Comparison of ENCODE assay signal across 21 cellular contexts in the genomic region with DNA sequence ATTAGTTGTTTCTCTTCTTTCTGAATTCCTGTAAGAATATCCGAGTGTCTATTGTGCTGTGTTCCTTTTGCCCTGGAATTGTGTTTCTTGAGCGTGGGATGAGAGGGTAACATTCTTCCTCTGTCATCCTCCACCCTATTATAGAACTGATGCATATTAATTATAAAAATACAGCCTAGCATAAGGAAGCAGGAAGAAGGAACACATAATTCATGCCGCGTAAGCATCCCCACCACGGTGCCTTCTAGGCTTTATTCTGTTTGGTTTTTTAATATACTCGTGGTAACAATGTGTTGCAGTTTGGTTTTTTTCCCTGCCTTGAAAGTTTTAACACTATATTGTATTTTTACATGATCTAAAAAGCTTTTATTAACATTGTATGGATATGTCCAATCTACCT.
DNase-seq lines count a peak whose midpoint lies in the region; ATAC-seq, FAIRE-seq and TF ChIP-seq lines count a peak whose summit lies in the region.
"Had no signal": no experiment of that assay in that cellular context is flagged by ENCODE, and none has a peak within 500 bp of the region (broad histone marks: within the 10 kb centered on the region; RNA-seq: fewer than 3 reads in every experiment).

No MANE protein-coding gene starts in this region.

- TF ChIP-seq EP300 in GM12878 (IDR thresholded peaks at IDR 0.05; ENCODE audit: borderline replicate concordance in 1 of 2, control insufficient read depth in 1 of 2, low read depth in 2 of 2, low read length in 2 of 2): no peak

- H3K4me1 Mint-ChIP-seq in activated CD4-positive, alpha-beta T cell treated with anti-CD3 and anti-CD28 coated beads for 36 hours: peaks cover 25% of the 10 kb centered on the region
- H3K4me1 Mint-ChIP-seq in nephron: peaks cover 75% of the 10 kb centered on the region

- no peaks in the 10 kb centered on the region for H3K27me3 ChIP-seq in GM12878 (replicated peaks in 1 of 2; ENCODE audit: control insufficient read depth in 2 of 2, insufficient read depth in 2 of 2, low read length in 1 of 2)

- 0 out of 2 replicates have a peak overlapping the region, but pooled peaks have one; percentile 22 for H3K4me2 ChIP-seq in GM12878 (ENCODE audit: control insufficient read depth, insufficient read depth)

- no peak overlapping the region for H3K4me3 Mint-ChIP-seq in activated CD4-positive, alpha-beta T cell treated with anti-CD3 and anti-CD28 coated beads for 36 hours
- H3K4me3 Mint-ChIP-seq in nephron: no peak overlapping the region

- H3K79me2 ChIP-seq in GM12878 (ENCODE audit: control insufficient read depth, insufficient read depth, low read length): peaks cover 3% of the 10 kb centered on the region

- H3K36me3 ChIP-seq in KOPT-K1 (ENCODE audit: insufficient read depth, low read length) (peaks cover 36% of the 10 kb centered on the region), GM12878 (ENCODE audit: control insufficient read depth in 2 of 2, insufficient read depth in 2 of 2, low read length in 1 of 2) (peaks cover 0 to 2% of the 10 kb centered on the region in 2 experiments; a peak in 2 of 4 replicates)

- SMC1A ChIA-PET in GM12878 (lab: Charles Lee; ENCODE audit: uncharacterized antibody, unreplicated experiment): interaction anchor here (0.9 to 2.7 kb wide), 8 partner anchors 10 to 34 kb away, joined by 3 to 22 read pairs (median 6); no protein-coding TSS in a partner anchor

- CTCF ChIA-PET in activated CD4-positive, alpha-beta T cell treated with anti-CD3 and anti-CD28 coated beads for 36 hours (lab: Charles Lee): interaction anchor here (0.7 to 1.6 kb wide), 2 partner anchors 10 to 142 kb away, joined by 3 read pairs; no protein-coding TSS in a partner anchor
- CTCF ChIA-PET in GM12878 (lab: Yijun Ruan, JAX): interaction anchor here (0.7 to 2.4 kb wide), 7 partner anchors 10 to 35 kb away, joined by 3 to 25 read pairs (median 5); no protein-coding TSS in a partner anchor

- no TSS peak for BruUV-seq in GM12878 (replicated peaks; lab: Mats Ljungman, UMichigan)

- no peak for DNase-seq in activated CD4-positive, alpha-beta T cell treated with anti-CD3 and anti-CD28 coated beads for 36 hours
- no peak for DNase-seq in activated CD4-positive, alpha-beta T cell treated with anti-CD3 and anti-CD28 coated beads for 4 hours
- DNase-seq in GM12878 (ENCODE audit: low read depth, low spot score) (no peak), NCI-H187 treated with DMSO at 0.1 percent for 48 hours (lab: John Stamatoyannopoulos, UW) (no peak), posterior vena cava (ENCODE audit: low spot score) (no peak), retina (no peak)
- DNase-seq: C1 segment of cervical spinal cord, COR-L47, EL, NCI-H1436, NCI-H2029 treated with DMSO at 0.1 percent for 48 hours, NCI-H2171 treated with DMSO at 0.1 percent for 48 hours, NCI-H446 treated with DMSO at 0.1 percent for 48 hours, NCI-H774 had no signal

- no peak for ATAC-seq in activated CD4-positive, alpha-beta T cell treated with anti-CD3 and anti-CD28 coated beads for 36 hours
- peak; percentile 40 for ATAC-seq in GM12878
- ATAC-seq: HCT116, K562, Panc1, Right ventricle myocardium inferior had no signal

- H3K9me3 Mint-ChIP-seq in activated CD4-positive, alpha-beta T cell treated with anti-CD3 and anti-CD28 coated beads for 36 hours (ENCODE audit: low read depth): no peaks in the 10 kb centered on the region
- no peaks in the 10 kb centered on the region for H3K9me3 Mint-ChIP-seq in nephron

- TF ChIP-seq CTCF in GM12878 (IDR thresholded peaks at IDR 0.05 in 2 of 3, conservative IDR thresholded peaks at IDR 0.05 in 1 of 3; ENCODE audit: control insufficient read depth in 2 of 3, extremely low read depth in 1 of 3, insufficient read depth in 1 of 3, low read depth in 3 of 3, low read length in 3 of 3) (no peak), nephron (IDR thresholded peaks at IDR 0.05; ENCODE audit: unreplicated experiment in 3 of 3) (no peak)

- no peak overlapping the region for H3K9ac ChIP-seq in GM12878 (ENCODE audit: control insufficient read depth, insufficient read depth, low read length)

- peak overlapping the region; percentile 22 for H3K27ac Mint-ChIP-seq in activated CD4-positive, alpha-beta T cell treated with anti-CD3 and anti-CD28 coated beads for 36 hours
- peak overlapping the region; percentile 43 to 77 (median 73) for H3K27ac Mint-ChIP-seq in nephron

- H3K4me3 ChIP-seq in GM12878: no peak overlapping the region
- H3K4me3 ChIP-seq: K562 had no signal

- H3K27me3 Mint-ChIP-seq in activated CD4-positive, alpha-beta T cell treated with anti-CD3 and anti-CD28 coated beads for 36 hours: no peaks in the 10 kb centered on the region
- peaks cover 18% of the 10 kb centered on the region for H3K27me3 Mint-ChIP-seq in nephron (ENCODE audit: low read depth)

- peaks cover 8% of the 10 kb centered on the region for H3K36me3 Mint-ChIP-seq in activated CD4-positive, alpha-beta T cell treated with anti-CD3 and anti-CD28 coated beads for 36 hours (ENCODE audit: low read depth)
- H3K36me3 Mint-ChIP-seq in nephron (ENCODE audit: low read depth): no peaks in the 10 kb centered on the region

- in situ Hi-C loops in GM12878 (cut with MboI): no loop called here

- FAIRE-seq in GM12878 (lab: Jason Lieb, UNC): no peak
- FAIRE-seq: K562 had no signal

- H2AFZ ChIP-seq in GM12878 (ENCODE audit: control insufficient read depth, low read depth, low read length): no peak overlapping the region

- RAD21 ChIA-PET in GM12878 (lab: Charles Lee; ENCODE audit: unreplicated experiment): interaction anchor here (0.9 to 2.6 kb wide), 6 partner anchors 9 to 29 kb away, joined by 3 to 23 read pairs (median 6); no protein-coding TSS in a partner anchor

- TF ChIP-seq POLR2A in GM12878 (IDR thresholded peaks at IDR 0.05; ENCODE audit: low read depth, low read length): no peak

- H3K9me3 ChIP-seq in KOPT-K1 (ENCODE audit: insufficient read depth, low read length, poor library complexity, severe bottlenecking) (no peaks in the 10 kb centered on the region), GM12878 (replicated peaks; ENCODE audit: control insufficient read depth, insufficient read depth, low read length) (no peaks in the 10 kb centered on the region)

- H3K27ac ChIP-seq in KOPT-K1 (ENCODE audit: low read depth, low read length, poor library complexity, severe bottlenecking) (peak overlapping the region; percentile 62), GM12878 (ENCODE audit: control insufficient read depth, insufficient read depth) (no peak overlapping the region; the same call in 1 of the 2 replicates)
- H3K27ac ChIP-seq: 22Rv1 had no signal

- H4K20me1 ChIP-seq in GM12878 (ENCODE audit: control insufficient read depth, insufficient read depth): no peaks in the 10 kb centered on the region

- intact Hi-C loops in activated CD4-positive, alpha-beta T cell treated with anti-CD3 and anti-CD28 coated beads for 36 hours (cut with DNase I, micrococcal nuclease): no loop called here
- intact Hi-C loops in GM12878 (cut with micrococcal nuclease; ENCODE audit: unreplicated experiment) (no loop called here), posterior vena cava (cut with DNase I) (no loop called here)

- no peaks in the 10 kb centered on the region for H3K4me1 ChIP-seq in GM12878 (ENCODE audit: control insufficient read depth, insufficient read depth, low read length)

- no peak for TF ChIP-seq RAD21 in GM12878 (IDR thresholded peaks at IDR 0.05; ENCODE audit: insufficient read depth, low read depth, low read length)

- WGBS in GM12878 (ENCODE audit: insufficient coverage, insufficient replicate concordance, low lambda C conversion rate, missing lambda C conversion rate): 90% methylated on average over 6 of the region's 6 CpGs

- POLR2A ChIA-PET in activated CD4-positive, alpha-beta T cell treated with anti-CD3 and anti-CD28 coated beads for 36 hours (lab: Charles Lee): interaction anchor here (0.6 to 1.0 kb wide), 2 partner anchors 9 to 13 kb away, joined by 3 to 4 read pairs; no protein-coding TSS in a partner anchor
- POLR2A ChIA-PET in GM12878 (lab: Charles Lee): interaction anchor here (0.7 to 3.0 kb wide), 4 partner anchors 9 to 170 kb away, joined by 3 to 23 read pairs (median 6); no protein-coding TSS in a partner anchor

TF ChIP-seq in GM12878, 131 proteins besides CTCF, POLR2A, EP300 and RAD21:
- no peak for TF ChIP-seq PAX8 (IDR thresholded peaks at IDR 0.05)
- TF ChIP-seq SP1 (IDR thresholded peaks at IDR 0.05; ENCODE audit: low read depth, low read length): no peak
- TF ChIP-seq, protein P1, sequence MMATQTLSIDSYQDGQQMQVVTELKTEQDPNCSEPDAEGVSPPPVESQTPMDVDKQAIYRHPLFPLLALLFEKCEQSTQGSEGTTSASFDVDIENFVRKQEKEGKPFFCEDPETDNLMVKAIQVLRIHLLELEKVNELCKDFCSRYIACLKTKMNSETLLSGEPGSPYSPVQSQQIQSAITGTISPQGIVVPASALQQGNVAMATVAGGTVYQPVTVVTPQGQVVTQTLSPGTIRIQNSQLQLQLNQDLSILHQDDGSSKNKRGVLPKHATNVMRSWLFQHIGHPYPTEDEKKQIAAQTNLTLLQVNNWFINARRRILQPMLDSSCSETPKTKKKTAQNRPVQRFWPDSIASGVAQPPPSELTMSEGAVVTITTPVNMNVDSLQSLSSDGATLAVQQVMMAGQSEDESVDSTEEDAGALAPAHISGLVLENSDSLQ (IDR thresholded peaks at IDR 0.05): no peak
- TF ChIP-seq BCL11A (IDR thresholded peaks at IDR 0.05; ENCODE audit: low read depth, low read length): no peak
- TF ChIP-seq JUND (IDR thresholded peaks at IDR 0.05; ENCODE audit: low read depth, low read length): no peak
- no peak for TF ChIP-seq TCF7 (IDR thresholded peaks at IDR 0.05; ENCODE audit: borderline replicate concordance)
- TF ChIP-seq WRNIP1 (IDR thresholded peaks at IDR 0.05; ENCODE audit: borderline replicate concordance, low read depth, low read length): no peak
- TF ChIP-seq, protein P2, sequence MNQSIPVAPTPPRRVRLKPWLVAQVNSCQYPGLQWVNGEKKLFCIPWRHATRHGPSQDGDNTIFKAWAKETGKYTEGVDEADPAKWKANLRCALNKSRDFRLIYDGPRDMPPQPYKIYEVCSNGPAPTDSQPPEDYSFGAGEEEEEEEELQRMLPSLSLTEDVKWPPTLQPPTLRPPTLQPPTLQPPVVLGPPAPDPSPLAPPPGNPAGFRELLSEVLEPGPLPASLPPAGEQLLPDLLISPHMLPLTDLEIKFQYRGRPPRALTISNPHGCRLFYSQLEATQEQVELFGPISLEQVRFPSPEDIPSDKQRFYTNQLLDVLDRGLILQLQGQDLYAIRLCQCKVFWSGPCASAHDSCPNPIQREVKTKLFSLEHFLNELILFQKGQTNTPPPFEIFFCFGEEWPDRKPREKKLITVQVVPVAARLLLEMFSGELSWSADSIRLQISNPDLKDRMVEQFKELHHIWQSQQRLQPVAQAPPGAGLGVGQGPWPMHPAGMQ (IDR thresholded peaks at IDR 0.05; ENCODE audit: borderline replicate concordance): no peak
- TF ChIP-seq PML (IDR thresholded peaks at IDR 0.05; ENCODE audit: low read length): no peak
- no peak for TF ChIP-seq POLR2AphosphoS2 (IDR thresholded peaks at IDR 0.05; ENCODE audit: low read depth, low read length)
- TF ChIP-seq GATAD2B (conservative IDR thresholded peaks at IDR 0.05; ENCODE audit: low read depth): no peak
- TF ChIP-seq YBX1 (IDR thresholded peaks at IDR 0.05): no peak
